In genomic region chr5:77030097-77031071, GRCh38 we compare ENCODE assay signal across 8 cellular contexts. TPM values are rescaled to one million over a fixed set of nuclear protein-coding genes. Genes with fewer than 3 reads are reported as not detected.
A peak's percentile ranks its signal among the peaks of the same experiment; 100 is the strongest.
DNase-seq lines count a peak whose midpoint lies in the region; ATAC-seq and TF ChIP-seq lines count a peak whose summit lies in the region.

Gene AGGF1, plus strand, starts transcription at chr5:77030404. Its CDS starts 363 bp downstream, at chr5:77030767.

- H3K4me3 ChIP-seq in left lung: peak within 1 kb of the TSS; percentile 63 to 93

- intact Hi-C loops in left lung (cut with DNase I): no loop called here

- no peaks in the 10 kb centered on the region for H3K27me3 ChIP-seq in left lung

- H3K36me3 ChIP-seq in left lung: peaks cover 0 to under 1% of the 10 kb centered on the region in 2 donors

- ATAC-seq in GM19372 (IDR thresholded peaks at IDR 0.05; ENCODE audit: low read depth, unreplicated experiment): peak; percentile 99
- ATAC-seq in HG03558 (IDR thresholded peaks at IDR 0.05; ENCODE audit: extremely low read depth, unreplicated experiment): peak; percentile 98
- peak; percentile 99 for ATAC-seq in left lung

- TF ChIP-seq CTCF in left lung (IDR thresholded peaks at IDR 0.05): no peak

- peak; percentile 37 to 92 (median 86) for DNase-seq in C1 segment of cervical spinal cord (lab: John Stamatoyannopoulos, UW)
- peak; percentile 94 for DNase-seq in NCI-H748 treated with DMSO at 0.1 percent for 48 hours (lab: John Stamatoyannopoulos, UW)
- DNase-seq in activated CD4-positive, alpha-beta T cell treated with anti-CD3 and anti-CD28 coated beads, Interleukin-2, amount 50 U/mL, for 48 hours: peak; percentile 92 to 95
- DNase-seq in dermis blood vessel endothelial cell: peak; percentile 95
- peak; percentile 96 to 97 for DNase-seq in left lung
- peak; percentile 78 to 86 for DNase-seq in stimulated activated CD4-positive, alpha-beta T cell treated with anti-CD3 and anti-CD28 coated beads, Interleukin-2, amount 100 ng/mL, for 48 hours

- peaks cover 0 to 11% of the 10 kb centered on the region in 2 donors for H3K9me3 ChIP-seq in left lung

- H3K4me1 ChIP-seq in left lung: peaks cover 8 to 22% of the 10 kb centered on the region in 2 donors

- peak within 1 kb of the TSS; percentile 91 to 93 for H3K27ac ChIP-seq in left lung

RNA-seq across cellular contexts. Expression of gene AGGF1, which starts in this region (rescaled TPM):
- total RNA-seq in dermis blood vessel endothelial cell: 26.7 and 33.8 TPM in 2 replicates
- total RNA-seq in left lung: 10 to 100 TPM; 20.9 to 21.0 TPM

Comparison
In these comparisons a context has a peak if more than half of its experiments do, and no peak if none do; other contexts are left out.
1. Peak in every context shown above with its lines: DNase-seq, ATAC-seq, H3K4me3 ChIP-seq and H3K27ac ChIP-seq.